14 cellular contexts compared by ENCODE assay signal in the genomic region with DNA sequence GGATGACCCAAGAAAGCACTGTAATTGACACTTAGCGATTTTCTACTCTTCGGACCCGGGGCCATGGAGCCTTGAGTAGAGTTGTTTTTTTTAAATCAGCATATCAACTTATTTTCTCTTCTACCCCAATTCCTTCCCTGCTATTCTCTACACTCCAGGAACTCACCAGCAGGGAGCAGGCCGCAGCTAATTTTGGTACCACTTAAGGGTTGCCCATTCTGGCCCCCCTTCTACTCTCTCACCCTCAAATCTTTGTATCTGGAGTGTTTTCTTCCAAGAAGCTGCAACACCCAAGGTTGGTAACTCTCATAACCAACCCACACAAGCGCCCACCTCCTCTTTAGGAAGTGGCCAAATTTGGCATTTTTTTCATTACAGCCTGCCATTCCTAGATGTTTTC. TPM values are rescaled to one million over a fixed set of nuclear protein-coding genes. Genes with fewer than 3 reads are reported as not detected.
DNase-seq lines count a peak whose midpoint lies in the region; ATAC-seq and TF ChIP-seq lines count a peak whose summit lies in the region.
"Had no signal": no experiment of that assay in that cellular context is flagged by ENCODE, and none has a peak within 500 bp of the region (broad histone marks: within the 10 kb centered on the region; RNA-seq: fewer than 3 reads in every experiment).

No MANE protein-coding gene starts in this region.

- no peak overlapping the region for H3K27ac Mint-ChIP-seq in natural killer cell treated with Interleukin-12 subunit alpha and Interleukin-12 subunit beta and Interleukin-15 and Interleukin-18, amount 100 ng/mL, for 72 hours
- no peak overlapping the region for H3K27ac Mint-ChIP-seq in natural killer cell
- H3K27ac Mint-ChIP-seq: activated naive CD8-positive, alpha-beta T cell; dendritic cell treated with granulocyte-macrophage colony-stimulating factor and Interleukin-4, amounts not matched to agents 40 ng/mL and 50 ng/mL, for 4 days; mesothelial cell of epicardium had no signal

- intact Hi-C loops in natural killer cell (cut with micrococcal nuclease): loop anchor here (10.0 kb wide), 1 partner anchor 46 kb away; a partner anchor contains a TSS
- intact Hi-C loops in upper lobe of right lung (cut with DNase I): loop anchor here (10.0 kb wide), 1 partner anchor 56 kb away; a partner anchor contains a TSS

- H3K36me3 Mint-ChIP-seq in natural killer cell treated with Interleukin-12 subunit alpha and Interleukin-12 subunit beta and Interleukin-15 and Interleukin-18, amount 100 ng/mL, for 72 hours: no peaks in the 10 kb centered on the region
- no peaks in the 10 kb centered on the region for H3K36me3 Mint-ChIP-seq in natural killer cell
- H3K36me3 Mint-ChIP-seq: activated naive CD8-positive, alpha-beta T cell; mesothelial cell of epicardium had no signal

- H3K27me3 Mint-ChIP-seq in natural killer cell treated with Interleukin-12 subunit alpha and Interleukin-12 subunit beta and Interleukin-15 and Interleukin-18, amount 100 ng/mL, for 72 hours: no peaks in the 10 kb centered on the region
- no peaks in the 10 kb centered on the region for H3K27me3 Mint-ChIP-seq in natural killer cell (ENCODE audit: low read depth in 2 of 2)
- H3K27me3 Mint-ChIP-seq: activated naive CD8-positive, alpha-beta T cell had no signal

- no peak overlapping the region for H3K4me3 ChIP-seq in upper lobe of right lung
- H3K4me3 ChIP-seq: tibial nerve had no signal

- H3K4me1 Mint-ChIP-seq in natural killer cell treated with Interleukin-12 subunit alpha and Interleukin-12 subunit beta and Interleukin-15 and Interleukin-18, amount 100 ng/mL, for 72 hours (ENCODE audit: low read depth in 2 of 2): peaks cover 0 to 3% of the 10 kb centered on the region in 2 donors
- H3K4me1 Mint-ChIP-seq in natural killer cell: peaks cover 1 to 2% of the 10 kb centered on the region in 2 donors
- H3K4me1 Mint-ChIP-seq: mesothelial cell of epicardium had no signal

- no peak for ATAC-seq in natural killer cell treated with Interleukin-12 subunit alpha and Interleukin-12 subunit beta and Interleukin-15 and Interleukin-18, amount 100 ng/mL, for 72 hours
- ATAC-seq in natural killer cell: no peak
- peak; percentile 41 for ATAC-seq in upper lobe of right lung
- ATAC-seq in HG02759 (IDR thresholded peaks at IDR 0.05; ENCODE audit: unreplicated experiment): no peak
- no peak for ATAC-seq in HG03571 (IDR thresholded peaks at IDR 0.05; ENCODE audit: unreplicated experiment)

- no peaks in the 10 kb centered on the region for H3K9me3 Mint-ChIP-seq in natural killer cell treated with Interleukin-12 subunit alpha and Interleukin-12 subunit beta and Interleukin-15 and Interleukin-18, amount 100 ng/mL, for 72 hours
- no peaks in the 10 kb centered on the region for H3K9me3 Mint-ChIP-seq in natural killer cell
- H3K9me3 Mint-ChIP-seq: dendritic cell treated with granulocyte-macrophage colony-stimulating factor and Interleukin-4, amounts not matched to agents 40 ng/mL and 50 ng/mL, for 4 days; mesothelial cell of epicardium had no signal

- H3K4me1 ChIP-seq in upper lobe of right lung: peaks cover 3% of the 10 kb centered on the region

- no peaks in the 10 kb centered on the region for H3K36me3 ChIP-seq in upper lobe of right lung
- H3K36me3 ChIP-seq: tibial nerve had no signal

- H3K9me3 ChIP-seq in upper lobe of right lung: no peaks in the 10 kb centered on the region
- H3K9me3 ChIP-seq: tibial nerve had no signal

- TF ChIP-seq CTCF in natural killer cell (IDR thresholded peaks at IDR 0.05) (no peak), upper lobe of right lung (IDR thresholded peaks at IDR 0.05) (no peak)

- no peak overlapping the region for H3K4me3 Mint-ChIP-seq in natural killer cell treated with Interleukin-12 subunit alpha and Interleukin-12 subunit beta and Interleukin-15 and Interleukin-18, amount 100 ng/mL, for 72 hours
- no peak overlapping the region for H3K4me3 Mint-ChIP-seq in natural killer cell
- H3K4me3 Mint-ChIP-seq: activated naive CD8-positive, alpha-beta T cell; dendritic cell treated with granulocyte-macrophage colony-stimulating factor and Interleukin-4, amounts not matched to agents 40 ng/mL and 50 ng/mL, for 4 days; mesothelial cell of epicardium had no signal

- peak; percentile 20 for DNase-seq in natural killer cell treated with Interleukin-12 subunit alpha and Interleukin-12 subunit beta and Interleukin-15 and Interleukin-18, amount 100 ng/mL, for 72 hours (ENCODE audit: low spot score)
- DNase-seq in natural killer cell (no peak), NCI-H1694 treated with DMSO at 0.1 percent for 48 hours (lab: John Stamatoyannopoulos, UW) (peak; percentile 15), dermis blood vessel endothelial cell (peak; percentile 39), upper lobe of right lung (no peak), kidney tubule cell (ENCODE audit: low spot score) (no peak)
- DNase-seq: NCI-H2029 treated with DMSO at 0.1 percent for 48 hours, retina had no signal

- H3K27ac ChIP-seq in upper lobe of right lung: no peak overlapping the region
- H3K27ac ChIP-seq: tibial nerve had no signal

- H3K27me3 ChIP-seq in upper lobe of right lung: no peaks in the 10 kb centered on the region
- H3K27me3 ChIP-seq: tibial nerve had no signal

RNA-seq across cellular contexts. Expression of a gene that starts 5.5 kb away (rescaled TPM):
- 100 to 1,000 TPM in 1 of 2 donors, 10 to 100 TPM in 1; 55.9 to 105 TPM for total RNA-seq in natural killer cell treated with Interleukin-12 subunit alpha and Interleukin-12 subunit beta and Interleukin-15 and Interleukin-18, amount 100 ng/mL, for 72 hours
- 10 to 100 TPM; 20.9 to 35.2 (median 27.3) TPM for total RNA-seq in natural killer cell
- total RNA-seq in dermis blood vessel endothelial cell: 37.8 and 49.1 TPM in 2 replicates
- 24.4 TPM for total RNA-seq in upper lobe of right lung

RNA-seq across cellular contexts. Expression of a gene that starts 6.7 kb away (rescaled TPM):
- total RNA-seq in natural killer cell treated with Interleukin-12 subunit alpha and Interleukin-12 subunit beta and Interleukin-15 and Interleukin-18, amount 100 ng/mL, for 72 hours: 10 to 100 TPM; 21.7 to 23.5 TPM
- 10 to 100 TPM; 16.9 to 26.0 (median 20.0) TPM for total RNA-seq in natural killer cell
- 9.5 and 14.6 TPM in 2 replicates for total RNA-seq in dermis blood vessel endothelial cell
- total RNA-seq in upper lobe of right lung: 22.2 TPM

RNA-seq across cellular contexts. Expression of a gene that starts 48.3 kb away (rescaled TPM):
- 10 to 100 TPM; 79.3 to 95.8 TPM for total RNA-seq in natural killer cell treated with Interleukin-12 subunit alpha and Interleukin-12 subunit beta and Interleukin-15 and Interleukin-18, amount 100 ng/mL, for 72 hours
- total RNA-seq in natural killer cell: 100 to 1,000 TPM; 132 to 152 (median 152) TPM
- total RNA-seq in dermis blood vessel endothelial cell: 130 and 195 TPM in 2 replicates
- 157 TPM for total RNA-seq in upper lobe of right lung

RNA-seq across cellular contexts. Expression of a gene that starts 53.6 kb away (rescaled TPM):
- total RNA-seq in natural killer cell treated with Interleukin-12 subunit alpha and Interleukin-12 subunit beta and Interleukin-15 and Interleukin-18, amount 100 ng/mL, for 72 hours: 10 to 100 TPM; 22.5 to 26.1 TPM
- 10 to 100 TPM; 22.5 to 27.3 (median 23.2) TPM for total RNA-seq in natural killer cell
- 18.7 and 20.5 TPM in 2 replicates for total RNA-seq in dermis blood vessel endothelial cell
- total RNA-seq in upper lobe of right lung: 12.8 TPM

Comparison
In these comparisons a context has a peak if more than half of its experiments do, and no peak if none do; other contexts are left out.
1. DNase-seq: peak in natural killer cell treated with Interleukin-12 subunit alpha and Interleukin-12 subunit beta and Interleukin-15 and Interleukin-18, amount 100 ng/mL, for 72 hours (single experiment), NCI-H1694 treated with DMSO at 0.1 percent for 48 hours (single experiment) and dermis blood vessel endothelial cell (single experiment); none in natural killer cell (single experiment), upper lobe of right lung (single experiment) and kidney tubule cell (single experiment).